Comparison of ENCODE assay signal across 11 cellular contexts in the genomic region with DNA sequence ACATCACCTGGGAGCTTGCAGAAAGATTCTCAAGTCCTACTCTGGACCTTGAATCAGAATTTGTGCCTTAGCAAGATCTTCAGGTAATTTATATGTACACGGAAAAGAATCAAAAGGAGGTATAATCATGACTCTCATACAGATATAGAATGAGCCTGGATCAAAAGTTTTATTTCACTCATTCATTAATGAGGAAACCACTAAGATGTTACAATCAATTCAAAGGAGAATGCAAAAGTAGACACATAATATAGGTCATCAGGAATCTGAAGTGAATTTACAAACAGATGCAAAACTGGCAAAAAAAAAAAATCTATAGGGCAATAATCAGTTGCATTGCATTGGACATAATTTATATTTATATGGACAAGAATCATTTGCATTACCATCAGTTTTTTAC.
"Had no signal": no experiment of that assay in that cellular context is flagged by ENCODE, and none has a peak within 500 bp of the region (broad histone marks: within the 10 kb centered on the region; RNA-seq: fewer than 3 reads in every experiment).

No MANE protein-coding gene starts in this region.

- ATAC-seq: GM23338, HCT116 had no signal

- H3K4me2 ChIP-seq: GM23338 had no signal

- FAIRE-seq: H1, H54 had no signal

- H3K36me3 ChIP-seq: HAP-1 had no signal

- H3K27ac ChIP-seq: GM23248 had no signal

- H3K4me3 ChIP-seq: GM23248, GM23338, HAP-1 had no signal

- H3K9me3 ChIP-seq: HAP-1 had no signal

- DNase-seq: GM23248, GOT3, H7, H9, HCEC 1CT, HFFc6 had no signal
